15 cellular contexts compared by ENCODE assay signal in the genomic region with DNA sequence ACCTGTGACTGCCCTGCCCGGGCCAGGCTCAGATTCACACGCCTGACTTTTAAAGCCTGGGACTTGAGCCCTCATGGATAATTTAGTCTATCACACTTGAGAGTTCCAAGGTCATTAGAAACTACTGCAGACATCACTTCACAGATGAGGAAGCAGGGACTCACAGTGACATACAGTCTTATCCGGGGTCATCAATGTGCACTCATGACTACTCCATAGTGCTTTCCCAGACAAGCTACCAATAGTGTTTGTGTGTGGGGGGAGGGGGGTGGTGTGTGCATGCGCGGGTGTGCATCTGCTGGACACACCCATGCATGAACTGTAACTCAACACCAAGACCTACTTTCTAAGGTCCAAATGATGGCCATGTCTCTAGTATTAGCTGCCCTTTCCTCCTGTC. TPM values are rescaled to one million over a fixed set of nuclear protein-coding genes. Genes with fewer than 3 reads are reported as not detected.
A peak's percentile ranks its signal among the peaks of the same experiment; 100 is the strongest.
DNase-seq lines count a peak whose midpoint lies in the region; TF ChIP-seq lines count a peak whose summit lies in the region.
"Had no signal": no experiment of that assay in that cellular context is flagged by ENCODE, and none has a peak within 500 bp of the region (broad histone marks: within the 10 kb centered on the region; RNA-seq: fewer than 3 reads in every experiment).

No MANE protein-coding gene starts in this region.

- no peaks in the 10 kb centered on the region for H3K9me3 ChIP-seq in Peyer's patch
- no peaks in the 10 kb centered on the region for H3K9me3 ChIP-seq in neuronal stem cell (replicated peaks in 1 of 2; ENCODE audit: control insufficient read depth in 2 of 2, insufficient read depth in 1 of 2, low read depth in 1 of 2, low read length in 2 of 2)
- no peaks in the 10 kb centered on the region for H3K9me3 ChIP-seq in MM.1S (replicated peaks; ENCODE audit: insufficient read depth, low read length)
- H3K9me3 ChIP-seq in HAP-1 = no peaks in the 10 kb centered on the region

- H3K36me3 ChIP-seq in Peyer's patch (no peaks in the 10 kb centered on the region), neuronal stem cell (replicated peaks in 1 of 2; ENCODE audit: control insufficient read depth in 2 of 2, insufficient read depth in 2 of 2, low read length in 2 of 2) (no peaks in the 10 kb centered on the region), MM.1S (replicated peaks; ENCODE audit: insufficient read depth, low read length) (no peaks in the 10 kb centered on the region), HAP-1 (replicated peaks) (no peaks in the 10 kb centered on the region)

- no peaks in the 10 kb centered on the region for H3K4me1 ChIP-seq in Peyer's patch
- H3K4me1 ChIP-seq in neuronal stem cell (ENCODE audit: control insufficient read depth in 2 of 2, insufficient read depth in 1 of 2, low read depth in 1 of 2, low read length in 2 of 2) = peaks cover 0 to 1% of the 10 kb centered on the region in 2 donors
- no peaks in the 10 kb centered on the region for H3K4me1 ChIP-seq in MM.1S (ENCODE audit: low read length)
- H3K4me1 ChIP-seq in HAP-1 = no peaks in the 10 kb centered on the region

- no peaks in the 10 kb centered on the region for H3K79me2 ChIP-seq in MM.1S (ENCODE audit: low read length)

- TF ChIP-seq CTCF in Peyer's patch (IDR thresholded peaks at IDR 0.05) (peak in 1 of 6 experiments; percentile 22), MM.1S (IDR thresholded peaks at IDR 0.05; ENCODE audit: low read length) (no peak)

- H3K27ac ChIP-seq in Peyer's patch = peak overlapping the region in 2 of 4 donors; percentile 29 to 51
- H3K27ac ChIP-seq in neuronal stem cell (replicated peaks; ENCODE audit: low read length) = no peak overlapping the region
- H3K27ac ChIP-seq in MM.1S (ENCODE audit: low read length) = no peak overlapping the region
- H3K27ac ChIP-seq: GM23248, PC-9 had no signal

- in situ Hi-C loops in HAP-1 (cut with MboI; ENCODE audit: low sequenced_read_pairs) = loop anchor here (25.0 kb wide), 1 partner anchor 469 kb away; no protein-coding TSS in a partner anchor

- H2AFZ ChIP-seq in neuronal stem cell (ENCODE audit: low read length) (no peak overlapping the region), MM.1S (ENCODE audit: low read length) (no peak overlapping the region)
- H2AFZ ChIP-seq: GM23248, PC-9 had no signal

- H3K9ac ChIP-seq in neuronal stem cell (ENCODE audit: low read depth, low read length, poor library complexity) = no peak overlapping the region
- H3K9ac ChIP-seq in MM.1S (ENCODE audit: low read length) = no peak overlapping the region
- H3K9ac ChIP-seq: GM23248 had no signal

- H3K4me2 ChIP-seq in neuronal stem cell (ENCODE audit: insufficient read depth, low read length, poor library complexity, severe bottlenecking) = no peak overlapping the region
- H3K4me2 ChIP-seq in MM.1S (ENCODE audit: low read depth, low read length) = no peak overlapping the region
- H3K4me2 ChIP-seq: PC-9 had no signal

- no peak overlapping the region for H2BK5ac ChIP-seq in neuronal stem cell (ENCODE audit: low read length)

- H3K4ac ChIP-seq in neuronal stem cell (ENCODE audit: low read length) = no peak overlapping the region

- H3K18ac ChIP-seq in neuronal stem cell (ENCODE audit: low read length) = no peak overlapping the region

- no peak overlapping the region for H4K8ac ChIP-seq in neuronal stem cell (ENCODE audit: low read depth, low read length)

- H4K20me1 ChIP-seq in MM.1S (ENCODE audit: insufficient read depth, low read length) = no peaks in the 10 kb centered on the region

- H4K91ac ChIP-seq in neuronal stem cell (ENCODE audit: low read depth, low read length, poor library complexity) = no peak overlapping the region

- H3F3A ChIP-seq in MM.1S (ENCODE audit: insufficient read depth, low read length) = no peaks in the 10 kb centered on the region

- H3K27me3 ChIP-seq in Peyer's patch (no peaks in the 10 kb centered on the region), neuronal stem cell (ENCODE audit: control insufficient read depth in 3 of 3, insufficient read depth in 3 of 3, low read depth in 1 of 3, low read length in 3 of 3) (no peaks in the 10 kb centered on the region), MM.1S (replicated peaks; ENCODE audit: insufficient read depth, low read length) (no peaks in the 10 kb centered on the region), HAP-1 (ENCODE audit: low read depth) (no peaks in the 10 kb centered on the region)

- H3K79me1 ChIP-seq in neuronal stem cell (ENCODE audit: low read depth, low read length) = no peaks in the 10 kb centered on the region

- no peaks in the 10 kb centered on the region for H3K9me2 ChIP-seq in MM.1S (replicated peaks; ENCODE audit: insufficient read depth, low read length)

- no peak for TF ChIP-seq POLR2A in Peyer's patch (IDR thresholded peaks at IDR 0.05)

- peak overlapping the region; percentile 25 for H2AK5ac ChIP-seq in neuronal stem cell (ENCODE audit: low read depth, low read length)

- no peak overlapping the region for H2BK120ac ChIP-seq in neuronal stem cell (ENCODE audit: low read depth, low read length)

- H3K4me3 ChIP-seq in Peyer's patch (no peak overlapping the region), neuronal stem cell (ENCODE audit: low read length in 2 of 2) (no peak overlapping the region), MM.1S (ENCODE audit: low read length) (no peak overlapping the region), HAP-1 (no peak overlapping the region)
- H3K4me3 ChIP-seq: GM23248, PC-9 had no signal

- H2BK12ac ChIP-seq in neuronal stem cell (ENCODE audit: low read length) = no peak overlapping the region

- WGBS in neuronal stem cell (ENCODE audit: extremely low coverage in 2 of 2, insufficient read length in 2 of 2, insufficient replicate concordance in 1 of 2), 2 donors = no CpG with 5 or more reads among the region's 5 CpGs

- peak; percentile 34 to 66 for DNase-seq in NCI-H526 (lab: John Stamatoyannopoulos, UW)
- no peak for DNase-seq in NCI-H526 treated with DMSO at 0.1 percent for 48 hours (lab: John Stamatoyannopoulos, UW)
- DNase-seq in NCI-H187 treated with DMSO at 0.1 percent for 48 hours (lab: John Stamatoyannopoulos, UW) = peak; percentile 43
- DNase-seq in Peyer's patch = peak in 2 of 3 donors; percentile 61 to 66
- DNase-seq in neuronal stem cell (ENCODE audit: low spot score) = no peak
- no peak for DNase-seq in Kasumi-1 (lab: John Stamatoyannopoulos, UW)
- no peak for DNase-seq in MM.1S
- no peak for DNase-seq in HAP-1 (ENCODE audit: low spot score in 2 of 2)
- DNase-seq: C1 segment of cervical spinal cord, GM23248, NCI-H1436 treated with DMSO at 0.1 percent for 48 hours, NCI-H2171 treated with DMSO at 0.1 percent for 48 hours, NCI-H774, PC-9 had no signal

- H2BK15ac ChIP-seq in neuronal stem cell (ENCODE audit: low read length) = no peak overlapping the region

- no peak overlapping the region for H3K23ac ChIP-seq in neuronal stem cell (ENCODE audit: low read depth, low read length, poor library complexity)

- H3K14ac ChIP-seq in neuronal stem cell (ENCODE audit: low read length) = no peak overlapping the region

RNA-seq across cellular contexts. Expression of gene SLC5A9, which starts 16.1 kb away (rescaled TPM):
- total RNA-seq in Peyer's patch = 100 to 1,000 TPM in 3 of 4 donors, 1 to 10 TPM in 1; 8.3 to 272 (median 210) TPM
- not detected for polyA plus RNA-seq in neuronal stem cell (2013, experiment 1 of 2)
- not detected for polyA plus RNA-seq in neuronal stem cell (2013, experiment 2 of 2)
- total RNA-seq: A673, GM23248, PC-9 had no signal
- polyA plus RNA-seq: GM23248 had no signal

Comparison
In these comparisons a context has a peak if more than half of its experiments do, and no peak if none do; other contexts are left out.
1. DNase-seq: peak in NCI-H526 (2 of 2), NCI-H187 treated with DMSO at 0.1 percent for 48 hours (single experiment) and Peyer's patch (2 of 3); none in NCI-H526 treated with DMSO at 0.1 percent for 48 hours (single experiment), neuronal stem cell (single experiment), Kasumi-1 (0 of 2), MM.1S (single experiment) and HAP-1 (0 of 2).